In the genomic region with DNA sequence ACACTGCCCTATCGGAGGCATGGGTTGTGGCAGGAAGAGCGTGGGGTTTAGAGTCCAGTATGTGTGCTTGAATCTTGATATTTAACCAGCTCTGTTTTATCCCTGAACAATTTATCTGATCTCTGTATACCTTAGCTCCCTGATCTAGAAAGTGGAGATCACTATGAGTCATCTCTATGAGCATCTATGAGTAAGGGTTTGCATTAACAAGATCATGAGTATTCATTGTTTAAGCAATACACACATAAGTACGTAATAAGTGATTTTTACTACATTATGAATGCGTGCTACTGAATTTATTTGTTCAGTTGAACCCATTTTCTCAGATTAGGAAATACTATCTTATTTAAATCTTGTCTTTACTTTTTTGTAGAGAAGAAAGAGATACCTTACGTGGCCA, we compare ENCODE assay signal across 12 cellular contexts. TPM values are rescaled to one million over a fixed set of nuclear protein-coding genes. Genes with fewer than 3 reads are reported as not detected.
A peak's percentile ranks its signal among the peaks of the same experiment; 100 is the strongest.
DNase-seq lines count a peak whose midpoint lies in the region; ATAC-seq and TF ChIP-seq lines count a peak whose summit lies in the region.
"Had no signal": no experiment of that assay in that cellular context is flagged by ENCODE, and none has a peak within 500 bp of the region (broad histone marks: within the 10 kb centered on the region; RNA-seq: fewer than 3 reads in every experiment).

No MANE protein-coding gene starts in this region.

- H3K4me1 ChIP-seq in breast epithelium: no peaks in the 10 kb centered on the region
- H3K4me1 ChIP-seq in RWPE2 (ENCODE audit: insufficient read depth, poor library complexity, severe bottlenecking): peaks cover 30% of the 10 kb centered on the region

- no peaks in the 10 kb centered on the region for H3K27me3 ChIP-seq in breast epithelium
- no peaks in the 10 kb centered on the region for H3K27me3 ChIP-seq in RWPE2 (ENCODE audit: insufficient read depth, poor library complexity, severe bottlenecking)
- H3K27me3 ChIP-seq: BLaER1, hepatocyte had no signal

- H3K9me3 ChIP-seq in breast epithelium (no peaks in the 10 kb centered on the region), RWPE2 (ENCODE audit: severe bottlenecking) (no peaks in the 10 kb centered on the region)
- H3K9me3 ChIP-seq: BLaER1 had no signal

- H3K36me3 ChIP-seq in breast epithelium: peaks cover 4% of the 10 kb centered on the region
- H3K36me3 ChIP-seq in RWPE2 (ENCODE audit: low read depth): peaks cover 80% of the 10 kb centered on the region

- peaks cover 62% of the 10 kb centered on the region for H3K36me3 Mint-ChIP-seq in MCF 10A (ENCODE audit: insufficient read depth, unreplicated experiment)

- intact Hi-C loops in MCF 10A (cut with micrococcal nuclease): loop anchor here (10.0 kb wide), 1 partner anchor 444 kb away; no protein-coding TSS in a partner anchor
- intact Hi-C loops in breast epithelium (cut with DNase I; ENCODE audit: low total_unique reads): no loop called here

- H3K4me1 Mint-ChIP-seq in MCF 10A (ENCODE audit: insufficient read depth, unreplicated experiment): peaks cover 27% of the 10 kb centered on the region

- no peak for TF ChIP-seq CTCF in MCF 10A (IDR thresholded peaks at IDR 0.05; ENCODE audit: unreplicated experiment)
- TF ChIP-seq CTCF in breast epithelium (IDR thresholded peaks at IDR 0.05): no peak
- no peak for TF ChIP-seq CTCF in RWPE2 (IDR thresholded peaks at IDR 0.05; ENCODE audit: poor library complexity, severe bottlenecking)

- no peaks in the 10 kb centered on the region for H3K9me3 Mint-ChIP-seq in MCF 10A (ENCODE audit: unreplicated experiment)
- H3K9me3 Mint-ChIP-seq: activated naive CD4-positive, alpha-beta T cell treated with anti-CD3 and anti-CD28 coated beads for 36 hours had no signal

- H3K27ac ChIP-seq in breast epithelium (no peak overlapping the region), RWPE2 (ENCODE audit: poor library complexity, severe bottlenecking) (peak overlapping the region; percentile 49)
- H3K27ac ChIP-seq: BLaER1, hepatocyte had no signal

- ATAC-seq in RWPE2 (ENCODE audit: low read depth): peak; percentile 93
- ATAC-seq in esophagus mucosa: peak; percentile 87
- no peak for ATAC-seq in HG03135 (IDR thresholded peaks at IDR 0.05; ENCODE audit: unreplicated experiment)

- POLR2A ChIA-PET in MCF 10A (lab: Yijun Ruan, JAX): interaction anchor here (0.8 to 1.5 kb wide), 7 partner anchors 13 to 53 kb away, joined by 3 to 5 read pairs (median 3); no protein-coding TSS in a partner anchor

- DNase-seq in MCF 10A (ENCODE audit: unreplicated experiment) (peak; percentile 73), breast epithelium (ENCODE audit: low spot score in 2 of 2) (no peak), RWPE2 (ENCODE audit: low spot score) (no peak), stromal cell of bone marrow (ENCODE audit: low read depth) (peak; percentile 21), NCI-H2196 treated with DMSO at 0.1 percent for 48 hours (lab: John Stamatoyannopoulos, UW; ENCODE audit: unreplicated experiment) (no peak), NCI-H69 (lab: John Stamatoyannopoulos, UW) (no peak)
- DNase-seq: activated CD4-positive, alpha-beta T cell treated with anti-CD3 and anti-CD28 coated beads, Interleukin-2, amount 10 ng/mL, durations not matched to agents 24 days and 14 days; activated naive CD4-positive, alpha-beta T cell treated with anti-CD3 and anti-CD28 coated beads for 36 hours had no signal

- CTCF ChIA-PET in MCF 10A (lab: Yijun Ruan, JAX): interaction anchor here (1.1 kb wide), 1 partner anchor 186 kb away, joined by 3 read pairs; no protein-coding TSS in a partner anchor

- peak overlapping the region; percentile 94 for H3K27ac Mint-ChIP-seq in MCF 10A (ENCODE audit: low read depth, unreplicated experiment)
- H3K27ac Mint-ChIP-seq: activated CD4-positive, alpha-beta T cell treated with anti-CD3 and anti-CD28 coated beads, Interleukin-2, amount 10 ng/mL, durations not matched to agents 24 days and 14 days; activated naive CD4-positive, alpha-beta T cell treated with anti-CD3 and anti-CD28 coated beads for 36 hours had no signal

- BruUV-seq in MCF 10A (replicated peaks; lab: Mats Ljungman, UMichigan): no TSS peak

- TF ChIP-seq POLR2A in breast epithelium (IDR thresholded peaks at IDR 0.05): no peak

- H3K4me3 ChIP-seq in breast epithelium: no peak overlapping the region
- H3K4me3 ChIP-seq in RWPE2 (ENCODE audit: severe bottlenecking): no peak overlapping the region
- H3K4me3 ChIP-seq: BLaER1, hepatocyte had no signal

- no peak overlapping the region for H3K4me3 Mint-ChIP-seq in MCF 10A (ENCODE audit: unreplicated experiment)
- H3K4me3 Mint-ChIP-seq: activated CD4-positive, alpha-beta T cell treated with anti-CD3 and anti-CD28 coated beads, Interleukin-2, amount 10 ng/mL, durations not matched to agents 24 days and 14 days; activated naive CD4-positive, alpha-beta T cell treated with anti-CD3 and anti-CD28 coated beads for 36 hours had no signal

- H3K27me3 Mint-ChIP-seq in MCF 10A (ENCODE audit: insufficient read depth, unreplicated experiment): no peaks in the 10 kb centered on the region
- H3K27me3 Mint-ChIP-seq: activated CD4-positive, alpha-beta T cell treated with anti-CD3 and anti-CD28 coated beads, Interleukin-2, amount 10 ng/mL, durations not matched to agents 24 days and 14 days had no signal

RNA-seq across cellular contexts. Expression of gene GPATCH2L, which starts 49.4 kb away (rescaled TPM):
- total RNA-seq in MCF 10A (2022) (57.4 and 64.9 TPM in 2 replicates), breast epithelium (10 to 100 TPM; 45.6 to 74.6 (median 61.6) TPM), esophagus mucosa (17.5 TPM)

Comparison
In these comparisons a context has a peak if more than half of its experiments do, and no peak if none do; other contexts are left out.
1. DNase-seq: peak in MCF 10A (single experiment) and stromal cell of bone marrow (single experiment); none in breast epithelium (0 of 2), RWPE2 (single experiment), NCI-H2196 treated with DMSO at 0.1 percent for 48 hours (single experiment) and NCI-H69 (single experiment).